8 cellular contexts compared by ENCODE assay signal in the genomic region with DNA sequence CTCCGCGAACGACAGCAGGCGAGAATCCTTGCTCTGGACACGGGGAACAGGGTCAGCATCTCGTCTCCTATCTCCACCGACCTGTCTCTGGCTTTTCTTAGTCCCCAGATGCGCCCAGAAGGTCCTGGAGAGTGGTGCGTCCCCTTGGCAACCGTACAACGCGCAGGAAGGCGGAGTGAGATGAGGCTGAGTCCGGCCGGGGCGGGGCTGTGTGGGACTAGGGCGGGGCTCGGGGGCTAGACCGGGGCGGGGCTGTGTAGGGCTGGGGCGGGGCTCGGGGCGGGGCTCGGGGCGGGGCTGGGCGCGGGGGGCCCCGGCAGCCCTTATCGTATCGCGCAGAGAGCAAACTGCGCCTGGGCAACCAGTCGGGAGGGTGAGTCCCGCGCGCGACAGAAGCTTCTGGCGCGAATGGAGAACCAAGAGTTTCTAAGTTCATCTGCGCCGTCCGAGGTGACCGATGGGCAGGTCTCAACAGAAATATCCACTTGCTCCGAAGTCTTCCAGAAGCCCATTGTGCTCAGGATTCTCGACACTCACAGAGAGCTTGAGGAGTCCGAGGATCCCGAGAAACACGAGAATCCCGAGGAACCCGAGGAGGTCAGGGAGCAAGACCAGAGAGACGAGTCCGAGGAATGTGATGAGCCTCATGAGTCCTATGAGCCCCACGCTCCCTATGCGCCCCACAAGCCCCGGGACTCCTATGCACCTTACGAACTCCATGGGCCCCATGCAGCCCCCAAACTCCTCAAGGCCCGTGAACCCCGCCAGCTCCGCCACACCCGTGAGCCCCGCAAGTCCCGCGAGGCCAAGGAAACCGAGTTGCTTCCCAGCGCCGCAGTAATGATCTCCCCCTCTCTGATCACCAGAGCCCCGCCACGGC. TPM values are rescaled to one million over a fixed set of nuclear protein-coding genes. Genes with fewer than 3 reads are reported as not detected.
A peak's percentile ranks its signal among the peaks of the same experiment; 100 is the strongest.
DNase-seq lines count a peak whose midpoint lies in the region; ATAC-seq lines count a peak whose summit lies in the region.

No MANE protein-coding gene starts in this region.

- DNase-seq in NOMO-1 treated with dmso at 0.1 percent for 144 hours (lab: John Stamatoyannopoulos, UW; ENCODE audit: unreplicated experiment) (peak; percentile 72), activated T-cell treated with anti-CD3 and anti-CD28 coated beads for 1 hour (ENCODE audit: low read depth) (peak; percentile 76), mucosa of gallbladder (ENCODE audit: low spot score) (peak; percentile 83)
- peak; percentile 60 to 70 for DNase-seq in stimulated activated CD8-positive, alpha-beta memory T cell treated with anti-CD3 and anti-CD28 coated beads, Interleukin-2, amount 100 ng/mL, for 1 hour (ENCODE audit: low read depth in 2 of 2)

- H3K9ac ChIP-seq in BLaER1, result no peak overlapping the region

- H3K4me1 ChIP-seq in BLaER1 (no peaks in the 10 kb centered on the region), esophagus (ENCODE audit: control insufficient read depth in 2 of 2, insufficient read depth in 2 of 2, low read length in 1 of 2) (peaks cover 2 to 5% of the 10 kb centered on the region in 2 donors)

- peaks cover 23% of the 10 kb centered on the region for H3K27me3 ChIP-seq in BLaER1
- peaks cover 0 to 2% of the 10 kb centered on the region in 2 donors for H3K27me3 ChIP-seq in esophagus (ENCODE audit: control insufficient read depth in 1 of 2, insufficient read depth in 2 of 2, low read length in 2 of 2)

- no peak overlapping the region for H3K27ac ChIP-seq in BLaER1
- no peak overlapping the region for H3K27ac ChIP-seq in esophagus (ENCODE audit: low read depth in 2 of 2, low read length in 1 of 2)

- no peaks in the 10 kb centered on the region for H3K36me3 ChIP-seq in BLaER1
- H3K36me3 ChIP-seq in esophagus (ENCODE audit: control insufficient read depth in 2 of 2, insufficient read depth in 2 of 2, low read length in 1 of 2), result no peaks in the 10 kb centered on the region

- 2 to 4% methylated on average over 57 to 68 of the region's 68 CpGs for WGBS in esophagus, 2 donors

- peak overlapping the region; percentile 55 for H3K4me2 ChIP-seq in BLaER1

- H4K20me1 ChIP-seq in BLaER1, result no peaks in the 10 kb centered on the region

- peak overlapping the region; percentile 41; the same call in 1 of the 2 replicates for H3K4me3 ChIP-seq in BLaER1
- peak overlapping the region; percentile 47 to 57 for H3K4me3 ChIP-seq in esophagus (ENCODE audit: low read depth in 1 of 2, low read length in 2 of 2)

- ATAC-seq in GM19395 (IDR thresholded peaks at IDR 0.05; ENCODE audit: unreplicated experiment) (peak; percentile 93), HG03460 (IDR thresholded peaks at IDR 0.05; ENCODE audit: unreplicated experiment) (peak; percentile 97)

- H3K9me3 ChIP-seq in BLaER1 (peaks cover 15% of the 10 kb centered on the region), esophagus (ENCODE audit: control insufficient read depth in 2 of 2, insufficient read depth in 1 of 2, low read depth in 1 of 2, low read length in 1 of 2) (no peaks in the 10 kb centered on the region)

RNA-seq across cellular contexts. Expression of a gene that starts 24.9 kb away (rescaled TPM):
- under 1 TPM; 0.34 to 0.37 TPM for polyA plus RNA-seq in esophagus
- 0.43 TPM for total RNA-seq in mucosa of gallbladder
